In the genomic region with DNA sequence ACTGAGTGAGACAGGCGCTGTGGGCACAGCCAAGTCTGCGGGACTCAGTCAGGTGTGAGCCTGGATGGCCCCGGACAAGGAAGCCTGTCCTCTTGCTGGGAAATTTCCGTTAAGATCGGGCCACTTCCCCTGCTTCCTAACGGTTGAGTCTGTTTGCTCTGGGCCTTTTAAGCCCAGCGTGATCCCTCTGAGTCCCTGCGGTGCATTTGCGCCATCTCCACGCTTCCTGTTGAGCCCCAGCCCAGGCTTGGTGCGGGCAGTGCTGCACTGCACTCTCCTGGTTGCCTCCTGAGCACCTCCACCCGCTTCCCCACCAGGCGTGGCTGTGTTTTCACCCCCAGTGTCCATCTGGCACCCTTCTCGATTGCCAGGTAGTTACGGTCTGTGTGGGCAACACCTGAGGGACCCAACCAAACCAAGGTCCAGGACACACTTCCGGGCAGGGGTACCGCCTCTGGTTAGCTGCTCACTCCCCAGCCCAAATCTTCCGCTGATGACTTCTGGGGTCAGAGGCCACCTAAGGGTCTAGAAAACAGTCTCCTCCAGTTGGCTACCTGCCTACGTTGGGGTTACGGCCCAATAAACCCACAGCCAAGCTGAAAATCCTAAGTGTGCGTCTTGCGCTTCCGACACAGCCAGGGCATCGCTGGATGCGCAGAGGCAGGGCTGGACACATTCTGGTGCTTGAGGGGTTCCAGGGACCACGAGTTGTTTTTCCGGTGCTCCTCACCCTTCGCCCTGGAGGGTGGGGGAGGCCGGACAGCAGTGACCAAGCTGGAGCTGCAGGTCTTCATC, we compare ENCODE assay signal across 8 cellular contexts. TPM values are rescaled to one million over a fixed set of nuclear protein-coding genes. Genes with fewer than 3 reads are reported as not detected.
DNase-seq lines count a peak whose midpoint lies in the region; ATAC-seq and TF ChIP-seq lines count a peak whose summit lies in the region.

No MANE protein-coding gene starts in this region.

- H3K18ac ChIP-seq in neuronal stem cell (ENCODE audit: low read length): peak overlapping the region; percentile 29

- H2BK120ac ChIP-seq in neuronal stem cell (ENCODE audit: low read depth, low read length): no peak overlapping the region

- no peak overlapping the region for H2BK15ac ChIP-seq in neuronal stem cell (ENCODE audit: low read length)

- H3K4me3 ChIP-seq in dorsolateral prefrontal cortex: peak overlapping the region in 57 of 59 donors; percentile 5 to 93 (median 81)
- H3K4me3 ChIP-seq in neuronal stem cell (ENCODE audit: low read length in 2 of 2): peak overlapping the region in 1 of 2 donors; percentile 81

- no peaks in the 10 kb centered on the region for H3K9me3 ChIP-seq in neuronal stem cell (replicated peaks in 1 of 2; ENCODE audit: control insufficient read depth in 2 of 2, insufficient read depth in 1 of 2, low read depth in 1 of 2, low read length in 2 of 2)

- DNase-seq in activated T-cell treated with anti-CD3 and anti-CD28 coated beads, Interleukin-2, amount 50 U/mL, for 4 hours: peak; percentile 3
- no peak for DNase-seq in activated T-cell treated with anti-CD3 and anti-CD28 coated beads, Interleukin-2, amount 50 U/mL, for 1 hour
- DNase-seq in dorsolateral prefrontal cortex (peak in 1 of 10 donors; percentile 54), neuronal stem cell (ENCODE audit: low spot score) (no peak), posterior cingulate gyrus (no peak), NCI-H1436 (lab: John Stamatoyannopoulos, UW) (no peak), NCI-H524 treated with DMSO at 0.1 percent for 48 hours (lab: John Stamatoyannopoulos, UW) (no peak)

- no peak overlapping the region for H2BK5ac ChIP-seq in neuronal stem cell (ENCODE audit: low read length)

- peak overlapping the region; percentile 18 for H3K4me2 ChIP-seq in neuronal stem cell (ENCODE audit: insufficient read depth, low read length, poor library complexity, severe bottlenecking)

- no peak overlapping the region for H3K4ac ChIP-seq in neuronal stem cell (ENCODE audit: low read length)

- no peak overlapping the region for H3K14ac ChIP-seq in neuronal stem cell (ENCODE audit: low read length)

- peak overlapping the region in 18 of 59 donors; percentile 2 to 87 (median 51) for H3K27ac ChIP-seq in dorsolateral prefrontal cortex
- H3K27ac ChIP-seq in neuronal stem cell (replicated peaks; ENCODE audit: low read length): no peak overlapping the region

- H3K4me1 ChIP-seq in neuronal stem cell (ENCODE audit: control insufficient read depth in 2 of 2, insufficient read depth in 1 of 2, low read depth in 1 of 2, low read length in 2 of 2): peaks cover 21 to 26% of the 10 kb centered on the region in 2 donors

- H3K27me3 Mint-ChIP-seq in activated T-cell treated with anti-CD3 and anti-CD28 coated beads, Interleukin-2, amount 50 U/mL, for 4 hours (ENCODE audit: low read depth): no peaks in the 10 kb centered on the region

- no peak overlapping the region for H2BK12ac ChIP-seq in neuronal stem cell (ENCODE audit: low read length)

- H3K79me1 ChIP-seq in neuronal stem cell (ENCODE audit: low read depth, low read length): peaks cover 24% of the 10 kb centered on the region

- H3K27me3 ChIP-seq in dorsolateral prefrontal cortex: no peaks in the 10 kb centered on the region
- H3K27me3 ChIP-seq in neuronal stem cell (ENCODE audit: control insufficient read depth in 3 of 3, insufficient read depth in 3 of 3, low read depth in 1 of 3, low read length in 3 of 3): peaks cover 0 to 14% (median 0%) of the 10 kb centered on the region in 3 experiments

- H3K36me3 Mint-ChIP-seq in activated T-cell treated with anti-CD3 and anti-CD28 coated beads, Interleukin-2, amount 50 U/mL, for 4 hours (ENCODE audit: insufficient read depth): peaks cover 10% of the 10 kb centered on the region

- H4K8ac ChIP-seq in neuronal stem cell (ENCODE audit: low read depth, low read length): no peak overlapping the region

- H3K23ac ChIP-seq in neuronal stem cell (ENCODE audit: low read depth, low read length, poor library complexity): no peak overlapping the region

- H3K9me3 Mint-ChIP-seq in activated T-cell treated with anti-CD3 and anti-CD28 coated beads, Interleukin-2, amount 50 U/mL, for 4 hours: no peaks in the 10 kb centered on the region

- H4K91ac ChIP-seq in neuronal stem cell (ENCODE audit: low read depth, low read length, poor library complexity): no peak overlapping the region

- H3K36me3 ChIP-seq in neuronal stem cell (replicated peaks in 1 of 2; ENCODE audit: control insufficient read depth in 2 of 2, insufficient read depth in 2 of 2, low read length in 2 of 2): peaks cover 21 to 43% of the 10 kb centered on the region in 2 donors

- H2AK5ac ChIP-seq in neuronal stem cell (ENCODE audit: low read depth, low read length): peak overlapping the region; percentile 18

- WGBS in neuronal stem cell (ENCODE audit: extremely low coverage in 2 of 2, insufficient read length in 2 of 2, insufficient replicate concordance in 1 of 2), 2 donors: no CpG with 5 or more reads among the region's 29 CpGs

- peak overlapping the region; percentile 70 for H3K9ac ChIP-seq in neuronal stem cell (ENCODE audit: low read depth, low read length, poor library complexity)

- H3K4me1 Mint-ChIP-seq in activated T-cell treated with anti-CD3 and anti-CD28 coated beads, Interleukin-2, amount 50 U/mL, for 4 hours (ENCODE audit: low read depth): peaks cover 18% of the 10 kb centered on the region

- no peak for ATAC-seq in activated T-cell treated with anti-CD3 and anti-CD28 coated beads, Interleukin-2, amount 50 U/mL, for 4 hours

- intact Hi-C loops in dorsolateral prefrontal cortex (cut with DNase I): no loop called here
- intact Hi-C loops in posterior cingulate gyrus (cut with DNase I): no loop called here

- TF ChIP-seq CTCF in dorsolateral prefrontal cortex (IDR thresholded peaks at IDR 0.05 in 54 of 56, conservative IDR thresholded peaks at IDR 0.05 in 2 of 56; ENCODE audit: low read depth in 1 of 56, partially characterized antibody in 56 of 56): no peak

- H2AFZ ChIP-seq in neuronal stem cell (ENCODE audit: low read length): no peak overlapping the region

- peak overlapping the region; percentile 76 for H3K4me3 Mint-ChIP-seq in activated T-cell treated with anti-CD3 and anti-CD28 coated beads, Interleukin-2, amount 50 U/mL, for 4 hours

TF ChIP-seq in PFSK-1, 5 proteins besides CTCF, POLR2A, EP300 and RAD21 (continues in another document):
- no peak for TF ChIP-seq TAF1 (IDR thresholded peaks at IDR 0.05; ENCODE audit: borderline replicate concordance, insufficient read depth, low read length)
- TF ChIP-seq, protein P1, sequence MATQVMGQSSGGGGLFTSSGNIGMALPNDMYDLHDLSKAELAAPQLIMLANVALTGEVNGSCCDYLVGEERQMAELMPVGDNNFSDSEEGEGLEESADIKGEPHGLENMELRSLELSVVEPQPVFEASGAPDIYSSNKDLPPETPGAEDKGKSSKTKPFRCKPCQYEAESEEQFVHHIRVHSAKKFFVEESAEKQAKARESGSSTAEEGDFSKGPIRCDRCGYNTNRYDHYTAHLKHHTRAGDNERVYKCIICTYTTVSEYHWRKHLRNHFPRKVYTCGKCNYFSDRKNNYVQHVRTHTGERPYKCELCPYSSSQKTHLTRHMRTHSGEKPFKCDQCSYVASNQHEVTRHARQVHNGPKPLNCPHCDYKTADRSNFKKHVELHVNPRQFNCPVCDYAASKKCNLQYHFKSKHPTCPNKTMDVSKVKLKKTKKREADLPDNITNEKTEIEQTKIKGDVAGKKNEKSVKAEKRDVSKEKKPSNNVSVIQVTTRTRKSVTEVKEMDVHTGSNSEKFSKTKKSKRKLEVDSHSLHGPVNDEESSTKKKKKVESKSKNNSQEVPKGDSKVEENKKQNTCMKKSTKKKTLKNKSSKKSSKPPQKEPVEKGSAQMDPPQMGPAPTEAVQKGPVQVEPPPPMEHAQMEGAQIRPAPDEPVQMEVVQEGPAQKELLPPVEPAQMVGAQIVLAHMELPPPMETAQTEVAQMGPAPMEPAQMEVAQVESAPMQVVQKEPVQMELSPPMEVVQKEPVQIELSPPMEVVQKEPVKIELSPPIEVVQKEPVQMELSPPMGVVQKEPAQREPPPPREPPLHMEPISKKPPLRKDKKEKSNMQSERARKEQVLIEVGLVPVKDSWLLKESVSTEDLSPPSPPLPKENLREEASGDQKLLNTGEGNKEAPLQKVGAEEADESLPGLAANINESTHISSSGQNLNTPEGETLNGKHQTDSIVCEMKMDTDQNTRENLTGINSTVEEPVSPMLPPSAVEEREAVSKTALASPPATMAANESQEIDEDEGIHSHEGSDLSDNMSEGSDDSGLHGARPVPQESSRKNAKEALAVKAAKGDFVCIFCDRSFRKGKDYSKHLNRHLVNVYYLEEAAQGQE (IDR thresholded peaks at IDR 0.05; ENCODE audit: insufficient read depth in 1 of 2, low read depth in 2 of 2, low read length in 2 of 2): 0 out of 4 replicates have a peak, but pooled peaks of 1 of the 2 experiments have one; percentile 13

RNA-seq across cellular contexts. Expression of a gene that starts 1.4 kb away (rescaled TPM):
- 10 to 100 TPM; 29.9 to 47.8 (median 38.8) TPM for total RNA-seq in activated T-cell treated with anti-CD3 and anti-CD28 coated beads, Interleukin-2, amount 50 U/mL, for 4 hours
- polyA plus RNA-seq in PFSK-1 (2012; ENCODE audit: insufficient read length, low read depth): 71.9 TPM
- 10 to 100 TPM in 74 of 120 experiments, 1 to 10 TPM in 46; 6.0 to 17.0 (median 10.4) TPM for total RNA-seq in dorsolateral prefrontal cortex
- 12.7 TPM for polyA plus RNA-seq in neuronal stem cell (2013, experiment 1 of 2)
- 12.8 TPM for polyA plus RNA-seq in neuronal stem cell (2013, experiment 2 of 2)

RNA-seq across cellular contexts. Expression of a gene that starts 7.5 kb away (rescaled TPM):
- total RNA-seq in activated T-cell treated with anti-CD3 and anti-CD28 coated beads, Interleukin-2, amount 50 U/mL, for 4 hours: 100 to 1,000 TPM; 294 to 372 (median 359) TPM
- 439 TPM for polyA plus RNA-seq in PFSK-1 (2012; ENCODE audit: insufficient read length, low read depth)
- total RNA-seq in dorsolateral prefrontal cortex: 10 to 100 TPM; 25.2 to 52.1 (median 36.6) TPM
- polyA plus RNA-seq in neuronal stem cell (2013, experiment 1 of 2): 75.2 TPM
- 73.4 TPM for polyA plus RNA-seq in neuronal stem cell (2013, experiment 2 of 2)

RNA-seq across cellular contexts. Expression of a gene that starts 26.9 kb away (rescaled TPM):
- total RNA-seq in activated T-cell treated with anti-CD3 and anti-CD28 coated beads, Interleukin-2, amount 50 U/mL, for 4 hours: 100 to 1,000 TPM; 146 to 162 (median 147) TPM
- 410 TPM for polyA plus RNA-seq in PFSK-1 (2012; ENCODE audit: insufficient read length, low read depth)
- 100 to 1,000 TPM in 83 of 120 experiments, 10 to 100 TPM in 37; 84.6 to 142 (median 106) TPM for total RNA-seq in dorsolateral prefrontal cortex
- 33.9 TPM for polyA plus RNA-seq in neuronal stem cell (2013, experiment 1 of 2)
- 31.7 TPM for polyA plus RNA-seq in neuronal stem cell (2013, experiment 2 of 2)

RNA-seq across cellular contexts. Expression of a gene that starts 27.1 kb away (rescaled TPM):
- 10 to 100 TPM; 27.3 to 38.6 (median 27.9) TPM for total RNA-seq in activated T-cell treated with anti-CD3 and anti-CD28 coated beads, Interleukin-2, amount 50 U/mL, for 4 hours
- 52.5 TPM for polyA plus RNA-seq in PFSK-1 (2012; ENCODE audit: insufficient read length, low read depth)
- total RNA-seq in dorsolateral prefrontal cortex: 10 to 100 TPM; 20.4 to 50.6 (median 36.9) TPM
- 41.9 TPM for polyA plus RNA-seq in neuronal stem cell (2013, experiment 1 of 2)
- polyA plus RNA-seq in neuronal stem cell (2013, experiment 2 of 2): 43.1 TPM

RNA-seq across cellular contexts. Expression of a gene that starts 44.2 kb away (rescaled TPM):
- total RNA-seq in activated T-cell treated with anti-CD3 and anti-CD28 coated beads, Interleukin-2, amount 50 U/mL, for 4 hours: 10 to 100 TPM; 82.9 to 91.9 (median 84.9) TPM
- 99.0 TPM for polyA plus RNA-seq in PFSK-1 (2012; ENCODE audit: insufficient read length, low read depth)
- total RNA-seq in dorsolateral prefrontal cortex: 10 to 100 TPM in 116 of 120 experiments, 1 to 10 TPM in 4; 9.0 to 20.1 (median 13.5) TPM
- 19.1 TPM for polyA plus RNA-seq in neuronal stem cell (2013, experiment 1 of 2)
- polyA plus RNA-seq in neuronal stem cell (2013, experiment 2 of 2): 19.1 TPM

Comparison
In these comparisons a context has a peak if more than half of its experiments do, and no peak if none do; other contexts are left out.
1. RNA of a gene that starts 7.5 kb away (total RNA-seq): 294 to 372 TPM in activated T-cell treated with anti-CD3 and anti-CD28 coated beads, Interleukin-2, amount 50 U/mL, for 4 hours; 25.2 to 52.1 TPM in dorsolateral prefrontal cortex; every median in the first group is over 4 times any median in the second.